In genomic region chr12:39605996-39606395, GRCh38 we compare ENCODE assay signal across 12 cellular contexts. TPM values are rescaled to one million over a fixed set of nuclear protein-coding genes. Genes with fewer than 3 reads are reported as not detected.
DNase-seq lines count a peak whose midpoint lies in the region; ATAC-seq, FAIRE-seq and TF ChIP-seq lines count a peak whose summit lies in the region.
"Had no signal": no experiment of that assay in that cellular context is flagged by ENCODE, and none has a peak within 500 bp of the region (broad histone marks: within the 10 kb centered on the region; RNA-seq: fewer than 3 reads in every experiment).

No MANE protein-coding gene starts in this region.

- H3K4me3 ChIP-seq in bronchial epithelial cell (ENCODE audit: low read depth, low read length): no peak overlapping the region
- H3K4me3 ChIP-seq in mesodermal cell (ENCODE audit: extremely low read depth, insufficient read depth, low read length, poor library complexity, severe bottlenecking): no peak overlapping the region

- no peak for FAIRE-seq in bronchial epithelial cell (lab: Jason Lieb, UNC)
- FAIRE-seq: kidney had no signal

- DNase-seq in EH (ENCODE audit: low read depth) (peak; percentile 2), M059J (ENCODE audit: low read depth) (peak; percentile 59), bronchial epithelial cell (ENCODE audit: low read depth) (peak; percentile 63), C1 segment of cervical spinal cord (lab: John Stamatoyannopoulos, UW) (no peak)
- DNase-seq: activated CD4-positive, alpha-beta T cell treated with anti-CD3 and anti-CD28 coated beads for 1 hour; Karpas-422; kidney; retina; stimulated activated naive CD8-positive, alpha-beta T cell treated with anti-CD3 and anti-CD28 coated beads, Interleukin-15, amount 100 ng/mL, for 72 hours had no signal

- ATAC-seq in HG02884 (IDR thresholded peaks at IDR 0.05; ENCODE audit: unreplicated experiment): no peak
- ATAC-seq in HG03469 (IDR thresholded peaks at IDR 0.05; ENCODE audit: unreplicated experiment): no peak

- H3K27me3 ChIP-seq in bronchial epithelial cell (ENCODE audit: control insufficient read depth, insufficient read depth, low read length): no peaks in the 10 kb centered on the region

- H3K9me3 ChIP-seq in mesodermal cell (ENCODE audit: control insufficient read depth, low read length): no peaks in the 10 kb centered on the region

- peak overlapping the region; percentile 30 for H3K27ac ChIP-seq in mesodermal cell (ENCODE audit: low read depth, low read length, severe bottlenecking)

- WGBS in mesodermal cell (ENCODE audit: insufficient coverage in 2 of 2), 2 experiments: 33 to 100% methylated on average over 1 of the region's 3 CpGs

- H3K36me3 ChIP-seq in bronchial epithelial cell (ENCODE audit: control insufficient read depth, insufficient read depth, low read length) (no peaks in the 10 kb centered on the region), mesodermal cell (ENCODE audit: control insufficient read depth, insufficient read depth, low read length) (no peaks in the 10 kb centered on the region)

- no peak for TF ChIP-seq CTCF in bronchial epithelial cell (IDR thresholded peaks at IDR 0.05; ENCODE audit: insufficient read depth, low read length, severe bottlenecking)

- H3K4me1 ChIP-seq in mesodermal cell (ENCODE audit: control insufficient read depth, insufficient read depth, low read length, poor library complexity, severe bottlenecking): peaks cover 4% of the 10 kb centered on the region

RNA-seq across cellular contexts. Expression of gene ABCD2, which starts 13.6 kb away (rescaled TPM):
- total RNA-seq in M059J (2014; rRNA removed; shearing (Covaris generic)): 0.02 TPM in 1 of 2 replicates, not detected in the other
- total RNA-seq in bronchial epithelial cell: not detected in 2 replicates
- polyA plus RNA-seq in mesodermal cell (2013, experiment 1 of 2): 0.59 TPM
- 0.56 TPM for polyA plus RNA-seq in mesodermal cell (2013, experiment 2 of 2)

Comparison
In these comparisons a context has a peak if more than half of its experiments do, and no peak if none do; other contexts are left out.
1. DNase-seq: peak in EH (single experiment), M059J (single experiment) and bronchial epithelial cell (single experiment); none in C1 segment of cervical spinal cord (0 of 14).